3 cellular contexts compared by ENCODE assay signal in genomic region chr15:67296684-67297083, GRCh38.
TF ChIP-seq lines count a peak whose summit lies in the region.

No MANE protein-coding gene starts in this region.

TF ChIP-seq in A549, 52 proteins besides CTCF, POLR2A, EP300 and RAD21 (continued from another document):
- TF ChIP-seq HOXA7 (CRISPR knock-in tag; IDR thresholded peaks at IDR 0.05) (no peak), HEYL (CRISPR knock-in tag; IDR thresholded peaks at IDR 0.05) (no peak), MYC (IDR thresholded peaks at IDR 0.05; ENCODE audit: borderline replicate concordance, low read length) (no peak), EHMT2 (IDR thresholded peaks at IDR 0.05; ENCODE audit: low read depth) (no peak), FOSB (CRISPR knock-in tag; IDR thresholded peaks at IDR 0.05) (no peak), KDM1A (IDR thresholded peaks at IDR 0.05; ENCODE audit: low read depth) (no peak), CBX2 (IDR thresholded peaks at IDR 0.05; ENCODE audit: borderline replicate concordance, low read depth) (no peak), ESRRA (IDR thresholded peaks at IDR 0.05; ENCODE audit: borderline replicate concordance, low read length) (no peak), ZSCAN20 (CRISPR knock-in tag; IDR thresholded peaks at IDR 0.05) (no peak), MAZ (IDR thresholded peaks at IDR 0.05; ENCODE audit: borderline replicate concordance, low read depth, low read length) (no peak)
- TF ChIP-seq, protein P1, sequence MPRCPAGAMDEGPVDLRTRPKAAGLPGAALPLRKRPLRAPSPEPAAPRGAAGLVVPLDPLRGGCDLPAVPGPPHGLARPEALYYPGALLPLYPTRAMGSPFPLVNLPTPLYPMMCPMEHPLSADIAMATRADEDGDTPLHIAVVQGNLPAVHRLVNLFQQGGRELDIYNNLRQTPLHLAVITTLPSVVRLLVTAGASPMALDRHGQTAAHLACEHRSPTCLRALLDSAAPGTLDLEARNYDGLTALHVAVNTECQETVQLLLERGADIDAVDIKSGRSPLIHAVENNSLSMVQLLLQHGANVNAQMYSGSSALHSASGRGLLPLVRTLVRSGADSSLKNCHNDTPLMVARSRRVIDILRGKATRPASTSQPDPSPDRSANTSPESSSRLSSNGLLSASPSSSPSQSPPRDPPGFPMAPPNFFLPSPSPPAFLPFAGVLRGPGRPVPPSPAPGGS (IDR thresholded peaks at IDR 0.05), result no peak
- TF ChIP-seq, protein P2, sequence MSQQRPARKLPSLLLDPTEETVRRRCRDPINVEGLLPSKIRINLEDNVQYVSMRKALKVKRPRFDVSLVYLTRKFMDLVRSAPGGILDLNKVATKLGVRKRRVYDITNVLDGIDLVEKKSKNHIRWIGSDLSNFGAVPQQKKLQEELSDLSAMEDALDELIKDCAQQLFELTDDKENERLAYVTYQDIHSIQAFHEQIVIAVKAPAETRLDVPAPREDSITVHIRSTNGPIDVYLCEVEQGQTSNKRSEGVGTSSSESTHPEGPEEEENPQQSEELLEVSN (IDR thresholded peaks at IDR 0.05; ENCODE audit: borderline replicate concordance, low read depth), result no peak

TF ChIP-seq in GM23338, 12 proteins besides CTCF, POLR2A, EP300 and RAD21 (continued from another document and continues in another):
- TF ChIP-seq ZNF462 (CRISPR knock-in tag; IDR thresholded peaks at IDR 0.05) (no peak), JUNB (IDR thresholded peaks at IDR 0.05; ENCODE audit: unreplicated experiment) (no peak), EZH2phosphoT487 (IDR thresholded peaks at IDR 0.05; ENCODE audit: unreplicated experiment) (no peak), CREB1 (CRISPR knock-in tag; IDR thresholded peaks at IDR 0.05; ENCODE audit: low read depth) (no peak), ZNF331 (CRISPR knock-in tag; IDR thresholded peaks at IDR 0.05; ENCODE audit: low read depth) (no peak), REST (IDR thresholded peaks at IDR 0.05; ENCODE audit: unreplicated experiment) (no peak), EZH2 (IDR thresholded peaks at IDR 0.05; ENCODE audit: low read depth, unreplicated experiment) (no peak)

TF ChIP-seq in HEK293T, 16 proteins besides CTCF, POLR2A, EP300 and RAD21 (continued from another document):
- TF ChIP-seq HDGF (IDR thresholded peaks at IDR 0.05; ENCODE audit: borderline replicate concordance) (no peak), L3MBTL2 (conservative IDR thresholded peaks at IDR 0.05) (no peak), SUZ12 (IDR thresholded peaks at IDR 0.05) (no peak), FOXM1 (IDR thresholded peaks at IDR 0.05; ENCODE audit: borderline replicate concordance) (no peak)
- TF ChIP-seq, protein P3, sequence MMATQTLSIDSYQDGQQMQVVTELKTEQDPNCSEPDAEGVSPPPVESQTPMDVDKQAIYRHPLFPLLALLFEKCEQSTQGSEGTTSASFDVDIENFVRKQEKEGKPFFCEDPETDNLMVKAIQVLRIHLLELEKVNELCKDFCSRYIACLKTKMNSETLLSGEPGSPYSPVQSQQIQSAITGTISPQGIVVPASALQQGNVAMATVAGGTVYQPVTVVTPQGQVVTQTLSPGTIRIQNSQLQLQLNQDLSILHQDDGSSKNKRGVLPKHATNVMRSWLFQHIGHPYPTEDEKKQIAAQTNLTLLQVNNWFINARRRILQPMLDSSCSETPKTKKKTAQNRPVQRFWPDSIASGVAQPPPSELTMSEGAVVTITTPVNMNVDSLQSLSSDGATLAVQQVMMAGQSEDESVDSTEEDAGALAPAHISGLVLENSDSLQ (IDR thresholded peaks at IDR 0.05), result no peak
